In the genomic region with DNA sequence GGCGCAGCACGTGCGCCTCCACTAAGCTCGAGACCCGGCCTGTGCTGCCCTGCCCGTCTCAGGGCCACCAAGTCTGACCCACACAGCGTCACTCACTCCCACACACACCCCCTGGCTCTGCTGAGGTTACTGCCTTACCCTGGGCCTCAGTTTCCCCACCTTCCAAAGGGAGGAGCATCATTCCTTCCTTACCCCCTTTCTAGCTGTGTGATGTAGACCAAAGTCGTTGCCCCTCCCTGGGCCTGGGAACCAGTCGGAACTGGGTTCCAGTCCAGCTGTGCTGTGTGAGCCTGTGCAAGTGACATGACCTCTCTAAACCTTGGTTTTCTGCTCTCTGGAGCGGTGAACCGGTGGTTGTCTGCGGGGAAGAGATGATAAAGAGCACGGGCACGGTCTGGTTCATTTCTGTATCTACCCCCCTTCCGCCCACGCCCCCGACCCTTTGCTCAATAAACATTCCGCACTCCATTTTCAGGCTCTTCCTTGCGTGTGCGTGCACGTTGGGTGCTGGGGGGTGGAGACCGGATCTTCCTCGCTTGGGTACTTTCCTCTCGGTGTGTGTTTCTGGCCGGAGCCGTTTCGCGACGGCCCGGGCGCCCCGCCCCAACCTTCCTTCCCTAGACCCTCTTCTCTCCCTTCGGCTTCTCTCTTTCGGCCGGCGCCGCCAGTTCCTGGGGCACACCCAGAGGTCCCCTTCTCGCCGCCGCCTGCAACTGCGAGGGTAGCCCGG, we compare ENCODE assay signal across 1 cellular context.
A peak's percentile ranks its signal among the peaks of the same experiment; 100 is the strongest.
TF ChIP-seq lines count a peak whose summit lies in the region.

A gene with protein sequence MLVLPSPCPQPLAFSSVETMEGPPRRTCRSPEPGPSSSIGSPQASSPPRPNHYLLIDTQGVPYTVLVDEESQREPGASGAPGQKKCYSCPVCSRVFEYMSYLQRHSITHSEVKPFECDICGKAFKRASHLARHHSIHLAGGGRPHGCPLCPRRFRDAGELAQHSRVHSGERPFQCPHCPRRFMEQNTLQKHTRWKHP (plus strand): TSS at position 647 of the 730 bp plus-strand sequence. CDS start 923 bp downstream, outside the sequence.

TF ChIP-seq in HepG2, 621 proteins besides CTCF, POLR2A, EP300 and RAD21 (continued from another document and continues in another):
- TF ChIP-seq ZHX1 (CRISPR knock-in tag; IDR thresholded peaks at IDR 0.05; ENCODE audit: low read depth) (no peak; the same call in 1 of the 2 replicates), ZNF317 (CRISPR knock-in tag; IDR thresholded peaks at IDR 0.05) (peak; percentile 67; the same call in 1 of the 2 replicates), CBX2 (IDR thresholded peaks at IDR 0.05; ENCODE audit: low read depth, low read length) (no peak), CBX2 (CRISPR knock-in tag; IDR thresholded peaks at IDR 0.05; ENCODE audit: low read depth) (no peak), ZBTB49 (CRISPR knock-in tag; IDR thresholded peaks at IDR 0.05; ENCODE audit: borderline replicate concordance) (no peak), NCOA2 (CRISPR knock-in tag; IDR thresholded peaks at IDR 0.05) (no peak), XBP1 (CRISPR knock-in tag; IDR thresholded peaks at IDR 0.05) (no peak), ZNF713 (CRISPR knock-in tag; IDR thresholded peaks at IDR 0.05) (0 out of 2 replicates have a peak, but pooled peaks have one; percentile 32), SP4 (CRISPR knock-in tag; IDR thresholded peaks at IDR 0.05) (peak; percentile 54; the same call in 1 of the 2 replicates), POLR2AphosphoS2 (IDR thresholded peaks at IDR 0.05; ENCODE audit: low read depth, low read length) (no peak; the same call in 1 of the 2 replicates), ZNF549 (CRISPR knock-in tag; IDR thresholded peaks at IDR 0.05) (no peak), SRSF4 (IDR thresholded peaks at IDR 0.05; ENCODE audit: low read depth, low read length, poor library complexity, severe bottlenecking) (no peak), SRSF9 (IDR thresholded peaks at IDR 0.05; ENCODE audit: borderline replicate concordance, insufficient read depth, low read depth, low read length, poor library complexity, severe bottlenecking) (no peak), MXI1 (IDR thresholded peaks at IDR 0.05; ENCODE audit: borderline replicate concordance, low read depth, low read length) (peak; percentile 88; the same call in 2 of the 3 replicates), ZNF354B (CRISPR knock-in tag; IDR thresholded peaks at IDR 0.05) (0 out of 2 replicates have a peak, but pooled peaks have one; percentile 18), CEBPG (CRISPR knock-in tag; IDR thresholded peaks at IDR 0.05) (no peak), BRCA1 (CRISPR knock-in tag; IDR thresholded peaks at IDR 0.05) (no peak), REPIN1 (CRISPR knock-in tag; IDR thresholded peaks at IDR 0.05; ENCODE audit: borderline replicate concordance, low read depth) (peak; percentile 52; the same call in 1 of the 2 replicates), SSRP1 (CRISPR knock-in tag; IDR thresholded peaks at IDR 0.05) (no peak), HOXA5 (CRISPR knock-in tag; IDR thresholded peaks at IDR 0.05) (peak; percentile 52; the same call in 1 of the 2 replicates), ZBTB38 (CRISPR knock-in tag; IDR thresholded peaks at IDR 0.05) (peak; percentile 60; the same call in 1 of the 2 replicates), GLI4 (CRISPR knock-in tag; IDR thresholded peaks at IDR 0.05; ENCODE audit: borderline replicate concordance) (no peak), ZNF501 (CRISPR knock-in tag; IDR thresholded peaks at IDR 0.05) (peak; percentile 90), MAX (IDR thresholded peaks at IDR 0.05) (peak; percentile 42), MLLT10 (CRISPR knock-in tag; IDR thresholded peaks at IDR 0.05) (no peak), ATRX (CRISPR knock-in tag; IDR thresholded peaks at IDR 0.05; ENCODE audit: borderline replicate concordance) (no peak), BORCS8-MEF2B (CRISPR knock-in tag; IDR thresholded peaks at IDR 0.05) (peak; percentile 23; the same call in 1 of the 2 replicates), ZSCAN9 (CRISPR knock-in tag; IDR thresholded peaks at IDR 0.05; ENCODE audit: borderline replicate concordance) (no peak; the same call in 1 of the 2 replicates), ZSCAN22 (CRISPR knock-in tag; IDR thresholded peaks at IDR 0.05) (no peak), ZMAT3 (CRISPR knock-in tag; conservative IDR thresholded peaks at IDR 0.05) (no peak), ZNF484 (CRISPR knock-in tag; IDR thresholded peaks at IDR 0.05; ENCODE audit: borderline replicate concordance, low read depth) (no peak), HMGXB4 (CRISPR knock-in tag; IDR thresholded peaks at IDR 0.05; ENCODE audit: borderline replicate concordance in 1 of 2, low read depth in 1 of 2) (peak; percentile 26 to 84; a peak in 2 of 4 replicates), ZNF263 (CRISPR knock-in tag; IDR thresholded peaks at IDR 0.05) (no peak), ZBTB3 (CRISPR knock-in tag; IDR thresholded peaks at IDR 0.05; ENCODE audit: borderline replicate concordance, low read depth) (no peak), ZFP1 (CRISPR knock-in tag; IDR thresholded peaks at IDR 0.05) (no peak), KLF11 (CRISPR knock-in tag; IDR thresholded peaks at IDR 0.05) (no peak), ISX (CRISPR knock-in tag; conservative IDR thresholded peaks at IDR 0.05) (no peak), RFX1 (IDR thresholded peaks at IDR 0.05) (no peak), ZNF747 (CRISPR knock-in tag; IDR thresholded peaks at IDR 0.05; ENCODE audit: borderline replicate concordance) (no peak)
- TF ChIP-seq, protein P1, sequence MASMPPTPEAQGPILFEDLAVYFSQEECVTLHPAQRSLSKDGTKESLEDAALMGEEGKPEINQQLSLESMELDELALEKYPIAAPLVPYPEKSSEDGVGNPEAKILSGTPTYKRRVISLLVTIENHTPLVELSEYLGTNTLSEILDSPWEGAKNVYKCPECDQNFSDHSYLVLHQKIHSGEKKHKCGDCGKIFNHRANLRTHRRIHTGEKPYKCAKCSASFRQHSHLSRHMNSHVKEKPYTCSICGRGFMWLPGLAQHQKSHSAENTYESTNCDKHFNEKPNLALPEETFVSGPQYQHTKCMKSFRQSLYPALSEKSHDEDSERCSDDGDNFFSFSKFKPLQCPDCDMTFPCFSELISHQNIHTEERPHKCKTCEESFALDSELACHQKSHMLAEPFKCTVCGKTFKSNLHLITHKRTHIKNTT (CRISPR knock-in tag; IDR thresholded peaks at IDR 0.05) = no peak
- TF ChIP-seq, protein P2, sequence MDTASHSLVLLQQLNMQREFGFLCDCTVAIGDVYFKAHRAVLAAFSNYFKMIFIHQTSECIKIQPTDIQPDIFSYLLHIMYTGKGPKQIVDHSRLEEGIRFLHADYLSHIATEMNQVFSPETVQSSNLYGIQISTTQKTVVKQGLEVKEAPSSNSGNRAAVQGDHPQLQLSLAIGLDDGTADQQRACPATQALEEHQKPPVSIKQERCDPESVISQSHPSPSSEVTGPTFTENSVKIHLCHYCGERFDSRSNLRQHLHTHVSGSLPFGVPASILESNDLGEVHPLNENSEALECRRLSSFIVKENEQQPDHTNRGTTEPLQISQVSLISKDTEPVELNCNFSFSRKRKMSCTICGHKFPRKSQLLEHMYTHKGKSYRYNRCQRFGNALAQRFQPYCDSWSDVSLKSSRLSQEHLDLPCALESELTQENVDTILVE (CRISPR knock-in tag; IDR thresholded peaks at IDR 0.05) = peak; percentile 90
- TF ChIP-seq, protein P3, sequence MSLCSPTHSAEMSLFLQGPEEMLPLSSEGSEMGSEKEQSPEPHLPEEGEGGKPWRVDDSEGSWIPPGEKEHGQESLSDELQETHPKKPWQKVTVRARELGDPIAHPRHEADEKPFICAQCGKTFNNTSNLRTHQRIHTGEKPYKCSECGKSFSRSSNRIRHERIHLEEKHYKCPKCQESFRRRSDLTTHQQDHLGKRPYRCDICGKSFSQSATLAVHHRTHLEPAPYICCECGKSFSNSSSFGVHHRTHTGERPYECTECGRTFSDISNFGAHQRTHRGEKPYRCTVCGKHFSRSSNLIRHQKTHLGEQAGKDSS (CRISPR knock-in tag; IDR thresholded peaks at IDR 0.05; ENCODE audit: borderline replicate concordance, low read depth) = peak; percentile 83; the same call in 1 of the 2 replicates
